11 cellular contexts compared by ENCODE assay signal in genomic region chr2:45483997-45484396, GRCh38.
DNase-seq lines count a peak whose midpoint lies in the region; ATAC-seq and TF ChIP-seq lines count a peak whose summit lies in the region.
"Had no signal": no experiment of that assay in that cellular context is flagged by ENCODE, and none has a peak within 500 bp of the region (broad histone marks: within the 10 kb centered on the region; RNA-seq: fewer than 3 reads in every experiment).

No MANE protein-coding gene starts in this region.

- no peaks in the 10 kb centered on the region for H3K9me3 ChIP-seq in H9 (ENCODE audit: control insufficient read depth, low read depth, low read length)

- no peak overlapping the region for H2BK12ac ChIP-seq in H9 (ENCODE audit: insufficient read length, low read depth, low read length)

- no peak overlapping the region for H3K27ac ChIP-seq in H9 (ENCODE audit: insufficient read length, low read depth, low read length)

- DNase-seq in AG20443 (ENCODE audit: low spot score) (peak; percentile 31), H9 (no peak), WTC11 (ENCODE audit: low spot score) (no peak), glutamatergic neuron (no peak), mesothelial cell of epicardium (ENCODE audit: low spot score in 2 of 2, unreplicated experiment in 2 of 2) (no peak), SIG-M5 (lab: John Stamatoyannopoulos, UW) (no peak)
- DNase-seq: activated T-cell treated with anti-CD3 and anti-CD28 coated beads for 4 hours, kidney, NCI-H2107 had no signal

- no peak overlapping the region for H2AK5ac ChIP-seq in H9 (ENCODE audit: insufficient read length, low read length)

- no peak overlapping the region for H4K5ac ChIP-seq in H9 (ENCODE audit: insufficient read length, low read depth, low read length)

- H3K4me3 Mint-ChIP-seq in H9 (no peak overlapping the region), WTC11 (no peak overlapping the region), glutamatergic neuron (ENCODE audit: unreplicated experiment) (no peak overlapping the region), mesothelial cell of epicardium (no peak overlapping the region)

- H3K14ac ChIP-seq in H9 (ENCODE audit: insufficient read depth, low read length) = no peak overlapping the region

- no peak overlapping the region for H3K56ac ChIP-seq in H9 (ENCODE audit: insufficient read length, low read depth, low read length)

- no peaks in the 10 kb centered on the region for H3K27me3 Mint-ChIP-seq in H9 (ENCODE audit: low read depth)
- H3K27me3 Mint-ChIP-seq in WTC11 (ENCODE audit: low read depth) = no peaks in the 10 kb centered on the region
- no peaks in the 10 kb centered on the region for H3K27me3 Mint-ChIP-seq in glutamatergic neuron (ENCODE audit: unreplicated experiment)
- H3K27me3 Mint-ChIP-seq in mesothelial cell of epicardium (ENCODE audit: low read depth) = no peaks in the 10 kb centered on the region

- H4K8ac ChIP-seq in H9 (replicated peaks; ENCODE audit: insufficient read length, low read depth, low read length) = no peak overlapping the region

- no peak overlapping the region for H4K91ac ChIP-seq in H9 (ENCODE audit: insufficient read length, low read depth, low read length)

- POLR2A ChIA-PET in WTC11 (lab: Charles Lee) = no interaction called here

- no peaks in the 10 kb centered on the region for H3K23me2 ChIP-seq in H9 (ENCODE audit: insufficient read length, low read depth, low read length, poor library complexity, severe bottlenecking)

- no peaks in the 10 kb centered on the region for H3K79me2 ChIP-seq in H9 (ENCODE audit: insufficient read depth, low read length)

- TF ChIP-seq CTCF in H9 (conservative IDR thresholded peaks at IDR 0.05) = peak; percentile 62
- no peak for TF ChIP-seq CTCF in WTC11 (IDR thresholded peaks at IDR 0.05)
- peak; percentile 48 for TF ChIP-seq CTCF in glutamatergic neuron (IDR thresholded peaks at IDR 0.05; ENCODE audit: partially characterized antibody, unreplicated experiment)
- TF ChIP-seq CTCF in mesothelial cell of epicardium (IDR thresholded peaks at IDR 0.05; ENCODE audit: unreplicated experiment) = no peak

- no peaks in the 10 kb centered on the region for H4K20me1 ChIP-seq in H9 (ENCODE audit: control insufficient read depth, insufficient read depth, insufficient read length)

- no peak overlapping the region for H3K9ac ChIP-seq in H9 (ENCODE audit: extremely low read depth, insufficient read length, low read length)

- H3K27me3 ChIP-seq in H9 (ENCODE audit: insufficient read depth, low read length) = no peaks in the 10 kb centered on the region

- ATAC-seq in WTC11 (peak; percentile 39; the same call in 1 of the 2 replicates), GM19351 (IDR thresholded peaks at IDR 0.05; ENCODE audit: unreplicated experiment) (no peak), GM19463 (IDR thresholded peaks at IDR 0.05; ENCODE audit: unreplicated experiment) (no peak)

- H2AFZ ChIP-seq in H9 (ENCODE audit: low read length) = no peak overlapping the region

- H3K4me2 ChIP-seq in H9 (ENCODE audit: insufficient read depth, insufficient read length, low read length) = no peak overlapping the region

- CTCF ChIA-PET in WTC11 (lab: Charles Lee) = interaction anchor here (2.0 kb wide), 1 partner anchor 502 kb away, joined by 4 read pairs; no protein-coding TSS in a partner anchor

- H3K4me1 Mint-ChIP-seq in H9 (peaks cover 2 to 3% of the 10 kb centered on the region in 2 experiments; a peak in 1 of 4 replicates), WTC11 (peaks cover 4% of the 10 kb centered on the region), glutamatergic neuron (ENCODE audit: low read depth, unreplicated experiment) (no peaks in the 10 kb centered on the region), mesothelial cell of epicardium (no peaks in the 10 kb centered on the region)

- no peak overlapping the region for H2BK15ac ChIP-seq in H9 (ENCODE audit: low read depth, low read length)

- H2BK20ac ChIP-seq in H9 (ENCODE audit: low read depth, low read length, poor library complexity, severe bottlenecking) = no peak overlapping the region

- no peaks in the 10 kb centered on the region for H3K79me1 ChIP-seq in H9 (ENCODE audit: insufficient read depth, low read depth, low read length, poor library complexity, severe bottlenecking)

- no peaks in the 10 kb centered on the region for H3K4me1 ChIP-seq in H9 (ENCODE audit: insufficient read depth, low read length)

- no peak overlapping the region for H3K23ac ChIP-seq in H9 (ENCODE audit: insufficient read length, low read depth, low read length)

- H3K27ac Mint-ChIP-seq in H9 (no peak overlapping the region), WTC11 (no peak overlapping the region), glutamatergic neuron (ENCODE audit: unreplicated experiment) (no peak overlapping the region), mesothelial cell of epicardium (no peak overlapping the region)

- no peak overlapping the region for H3K18ac ChIP-seq in H9 (ENCODE audit: insufficient read length, low read depth, low read length)

- H2BK5ac ChIP-seq in H9 (ENCODE audit: insufficient read length, low read length) = no peak overlapping the region

- H3T11ph ChIP-seq in H9 (ENCODE audit: low read length) = no peak overlapping the region

- H3K36me3 Mint-ChIP-seq in H9 (ENCODE audit: insufficient read depth in 1 of 3, low read depth in 3 of 3) (peaks cover 3 to 7% (median 6%) of the 10 kb centered on the region in 3 experiments; a peak in 6 of 7 replicates), WTC11 (peaks cover 8% of the 10 kb centered on the region), glutamatergic neuron (ENCODE audit: unreplicated experiment) (peaks cover 7% of the 10 kb centered on the region), mesothelial cell of epicardium (peaks cover 8% of the 10 kb centered on the region)

- H3K9me3 Mint-ChIP-seq in H9 = no peaks in the 10 kb centered on the region
- H3K9me3 Mint-ChIP-seq in WTC11 = peaks cover 6% of the 10 kb centered on the region
- H3K9me3 Mint-ChIP-seq in glutamatergic neuron (ENCODE audit: unreplicated experiment) = no peaks in the 10 kb centered on the region
- peaks cover 8% of the 10 kb centered on the region for H3K9me3 Mint-ChIP-seq in mesothelial cell of epicardium

- no peak overlapping the region for H2BK120ac ChIP-seq in H9 (ENCODE audit: low read depth, low read length, poor library complexity, severe bottlenecking)

- no peak overlapping the region for H3K4ac ChIP-seq in H9 (ENCODE audit: low read depth, low read length)

TF ChIP-seq in WTC11, 78 proteins besides CTCF, POLR2A, EP300 and RAD21:
- TF ChIP-seq EMX1 (CRISPR knock-in tag; IDR thresholded peaks at IDR 0.05) = no peak
- TF ChIP-seq ZNF416 (CRISPR knock-in tag; IDR thresholded peaks at IDR 0.05) = no peak
- no peak for TF ChIP-seq NR3C1 (CRISPR knock-in tag; conservative IDR thresholded peaks at IDR 0.05; ENCODE audit: low read depth)

Comparison
In these comparisons a context has a peak if more than half of its experiments do, and no peak if none do; other contexts are left out.
1. CTCF ChIP-seq: peak in H9 (single experiment) and glutamatergic neuron (single experiment); none in WTC11 (single experiment) and mesothelial cell of epicardium (single experiment).